19 cellular contexts compared by ENCODE assay signal in genomic region chr7:11668727-11669126, GRCh38.
"Had no signal": no experiment of that assay in that cellular context is flagged by ENCODE, and none has a peak within 500 bp of the region (broad histone marks: within the 10 kb centered on the region; RNA-seq: fewer than 3 reads in every experiment).

No MANE protein-coding gene starts in this region.

- H3K9me3 ChIP-seq: esophagus squamous epithelium, prostate gland, right lobe of liver, thoracic aorta, transverse colon had no signal

- H3K4me1 ChIP-seq: esophagus squamous epithelium, foreskin keratinocyte, heart left ventricle, parathyroid adenoma, prostate gland, right lobe of liver, transverse colon had no signal

- DNase-seq: effector memory CD4-positive, alpha-beta T cell; esophagus squamous epithelium; foreskin keratinocyte; heart left ventricle; hippocampal formation; mammary epithelial cell; naive thymus-derived CD4-positive, alpha-beta T cell; nephron progenitor cell; right lobe of liver; stimulated activated CD4-positive, alpha-beta T cell treated with anti-CD3 and anti-CD28 coated beads, Interleukin-2, amount 100 ng/mL, for 24 hours; stimulated activated CD4-positive, alpha-beta T cell treated with anti-CD3 and anti-CD28 coated beads, Interleukin-4, amount 100 ng/mL, for 4 hours; stimulated activated naive B cell treated with anti-CD40 and anti-IgM and Interleukin-4, amounts not matched to agents 10 μg/mL and 1 μg/mL and 100 μg/mL, for 72 hours; stimulated activated naive CD8-positive, alpha-beta T cell treated with anti-CD3 and anti-CD28 coated beads, Interleukin-15, amount 100 ng/mL, for 72 hours; transverse colon had no signal

- H3K36me3 ChIP-seq: esophagus squamous epithelium, heart left ventricle, prostate gland, right lobe of liver, thoracic aorta, transverse colon had no signal

- H3K4me3 ChIP-seq: esophagus squamous epithelium, heart left ventricle, prostate gland, right lobe of liver, thoracic aorta, transverse colon had no signal

- H3K4me1 Mint-ChIP-seq: naive thymus-derived CD4-positive, alpha-beta T cell; nephron progenitor cell; stimulated activated naive CD8-positive, alpha-beta T cell treated with anti-CD3 and anti-CD28 coated beads, Interleukin-15, amount 100 ng/mL, for 72 hours had no signal

- H3K27me3 Mint-ChIP-seq: naive thymus-derived CD4-positive, alpha-beta T cell; stimulated activated naive B cell treated with anti-CD40 and anti-IgM and Interleukin-4, amounts not matched to agents 10 μg/mL and 1 μg/mL and 100 μg/mL, for 72 hours; stimulated activated naive CD8-positive, alpha-beta T cell treated with anti-CD3 and anti-CD28 coated beads, Interleukin-15, amount 100 ng/mL, for 72 hours had no signal

- H3K36me3 Mint-ChIP-seq: naive thymus-derived CD4-positive, alpha-beta T cell; stimulated activated naive B cell treated with anti-CD40 and anti-IgM and Interleukin-4, amounts not matched to agents 10 μg/mL and 1 μg/mL and 100 μg/mL, for 72 hours had no signal

- H3K9me3 Mint-ChIP-seq: naive thymus-derived CD4-positive, alpha-beta T cell; nephron progenitor cell; stimulated activated naive B cell treated with anti-CD40 and anti-IgM and Interleukin-4, amounts not matched to agents 10 μg/mL and 1 μg/mL and 100 μg/mL, for 72 hours; stimulated activated naive CD8-positive, alpha-beta T cell treated with anti-CD3 and anti-CD28 coated beads, Interleukin-15, amount 100 ng/mL, for 72 hours had no signal

- H3K4me3 Mint-ChIP-seq: naive thymus-derived CD4-positive, alpha-beta T cell; nephron progenitor cell; stimulated activated naive B cell treated with anti-CD40 and anti-IgM and Interleukin-4, amounts not matched to agents 10 μg/mL and 1 μg/mL and 100 μg/mL, for 72 hours; stimulated activated naive CD8-positive, alpha-beta T cell treated with anti-CD3 and anti-CD28 coated beads, Interleukin-15, amount 100 ng/mL, for 72 hours had no signal

- H2AFZ ChIP-seq: parathyroid adenoma had no signal

- H3K27ac Mint-ChIP-seq: naive thymus-derived CD4-positive, alpha-beta T cell; nephron progenitor cell; stimulated activated naive B cell treated with anti-CD40 and anti-IgM and Interleukin-4, amounts not matched to agents 10 μg/mL and 1 μg/mL and 100 μg/mL, for 72 hours; stimulated activated naive CD8-positive, alpha-beta T cell treated with anti-CD3 and anti-CD28 coated beads, Interleukin-15, amount 100 ng/mL, for 72 hours had no signal

- H3K79me2 ChIP-seq: parathyroid adenoma had no signal

- ATAC-seq: foreskin keratinocyte; heart left ventricle; left lobe of liver; naive thymus-derived CD4-positive, alpha-beta T cell; right lobe of liver; stimulated activated naive B cell treated with anti-CD40 and anti-IgM and Interleukin-4, amounts not matched to agents 10 μg/mL and 1 μg/mL and 100 μg/mL, for 72 hours; stimulated activated naive CD8-positive, alpha-beta T cell treated with anti-CD3 and anti-CD28 coated beads, Interleukin-15, amount 100 ng/mL, for 72 hours had no signal

- H3K27me3 ChIP-seq: esophagus squamous epithelium, foreskin keratinocyte, heart left ventricle, right lobe of liver, transverse colon had no signal

- H3K27ac ChIP-seq: epithelial cell of prostate, esophagus squamous epithelium, foreskin keratinocyte, heart left ventricle, parathyroid adenoma, prostate gland, right lobe of liver, thoracic aorta, transverse colon had no signal
